Comparison of ENCODE assay signal across 16 cellular contexts in the genomic region with DNA sequence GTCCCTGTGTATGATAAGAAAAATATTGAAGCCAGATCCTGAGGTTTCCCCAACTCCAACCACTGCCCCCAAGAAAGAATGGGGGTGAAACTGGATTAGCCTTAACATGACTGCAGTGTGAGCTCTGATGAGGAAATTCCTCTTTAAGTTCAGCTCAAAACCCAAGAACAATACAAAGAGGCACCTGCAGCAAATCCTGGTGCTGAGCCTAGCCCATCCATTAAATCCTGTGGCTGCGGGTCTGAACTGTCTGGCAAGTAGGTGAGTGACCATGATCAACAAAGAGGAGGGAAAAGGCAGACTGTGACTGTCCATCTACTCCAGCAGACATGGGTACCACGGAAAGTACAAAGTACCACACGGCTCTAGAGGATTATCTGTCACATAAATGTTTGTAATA.
DNase-seq lines count a peak whose midpoint lies in the region; ATAC-seq and TF ChIP-seq lines count a peak whose summit lies in the region.
"Had no signal": no experiment of that assay in that cellular context is flagged by ENCODE, and none has a peak within 500 bp of the region (broad histone marks: within the 10 kb centered on the region; RNA-seq: fewer than 3 reads in every experiment).

No MANE protein-coding gene starts in this region.

- H3K9me3 Mint-ChIP-seq in activated naive CD8-positive, alpha-beta T cell (ENCODE audit: low read depth): no peaks in the 10 kb centered on the region
- no peaks in the 10 kb centered on the region for H3K9me3 Mint-ChIP-seq in activated naive CD8-positive, alpha-beta T cell treated with anti-CD3 and anti-CD28 coated beads for 36 hours
- no peaks in the 10 kb centered on the region for H3K9me3 Mint-ChIP-seq in central memory CD8-positive, alpha-beta T cell
- no peaks in the 10 kb centered on the region for H3K9me3 Mint-ChIP-seq in natural killer cell treated with Interleukin-12 subunit alpha and Interleukin-12 subunit beta and Interleukin-15 and Interleukin-18, amount 100 ng/mL, for 72 hours
- H3K9me3 Mint-ChIP-seq in stimulated activated naive B cell treated with anti-CD40 and anti-IgM and Interleukin-4, amounts not matched to agents 10 μg/mL and 1 μg/mL and 100 μg/mL, for 72 hours: peaks cover 0 to 3% of the 10 kb centered on the region in 2 donors
- H3K9me3 Mint-ChIP-seq: H9 had no signal

- H3K27me3 Mint-ChIP-seq in activated naive CD8-positive, alpha-beta T cell: no peaks in the 10 kb centered on the region
- no peaks in the 10 kb centered on the region for H3K27me3 Mint-ChIP-seq in activated naive CD8-positive, alpha-beta T cell treated with anti-CD3 and anti-CD28 coated beads for 36 hours
- H3K27me3 Mint-ChIP-seq in central memory CD8-positive, alpha-beta T cell: no peaks in the 10 kb centered on the region
- no peaks in the 10 kb centered on the region for H3K27me3 Mint-ChIP-seq in natural killer cell treated with Interleukin-12 subunit alpha and Interleukin-12 subunit beta and Interleukin-15 and Interleukin-18, amount 100 ng/mL, for 72 hours
- H3K27me3 Mint-ChIP-seq in stimulated activated naive B cell treated with anti-CD40 and anti-IgM and Interleukin-4, amounts not matched to agents 10 μg/mL and 1 μg/mL and 100 μg/mL, for 72 hours: no peaks in the 10 kb centered on the region

- peak overlapping the region; percentile 34 for H3K27ac Mint-ChIP-seq in activated naive CD8-positive, alpha-beta T cell
- H3K27ac Mint-ChIP-seq in activated naive CD8-positive, alpha-beta T cell treated with anti-CD3 and anti-CD28 coated beads for 36 hours: no peak overlapping the region
- H3K27ac Mint-ChIP-seq in central memory CD8-positive, alpha-beta T cell (ENCODE audit: low read depth): peak overlapping the region; percentile 46
- H3K27ac Mint-ChIP-seq in natural killer cell treated with Interleukin-12 subunit alpha and Interleukin-12 subunit beta and Interleukin-15 and Interleukin-18, amount 100 ng/mL, for 72 hours: no peak overlapping the region
- H3K27ac Mint-ChIP-seq in stimulated activated naive B cell treated with anti-CD40 and anti-IgM and Interleukin-4, amounts not matched to agents 10 μg/mL and 1 μg/mL and 100 μg/mL, for 72 hours: peak overlapping the region; percentile 84

- peaks cover 86% of the 10 kb centered on the region for H3K4me1 Mint-ChIP-seq in activated naive CD8-positive, alpha-beta T cell (ENCODE audit: low read depth)
- peaks cover 71% of the 10 kb centered on the region for H3K4me1 Mint-ChIP-seq in activated naive CD8-positive, alpha-beta T cell treated with anti-CD3 and anti-CD28 coated beads for 36 hours
- H3K4me1 Mint-ChIP-seq in central memory CD8-positive, alpha-beta T cell: peaks cover 76% of the 10 kb centered on the region
- H3K4me1 Mint-ChIP-seq in natural killer cell treated with Interleukin-12 subunit alpha and Interleukin-12 subunit beta and Interleukin-15 and Interleukin-18, amount 100 ng/mL, for 72 hours (ENCODE audit: low read depth in 2 of 2): peaks cover 72 to 73% of the 10 kb centered on the region in 2 donors
- peaks cover 57 to 74% of the 10 kb centered on the region in 2 donors for H3K4me1 Mint-ChIP-seq in stimulated activated naive B cell treated with anti-CD40 and anti-IgM and Interleukin-4, amounts not matched to agents 10 μg/mL and 1 μg/mL and 100 μg/mL, for 72 hours

- no peak overlapping the region for H3K4me3 Mint-ChIP-seq in activated naive CD8-positive, alpha-beta T cell
- H3K4me3 Mint-ChIP-seq in activated naive CD8-positive, alpha-beta T cell treated with anti-CD3 and anti-CD28 coated beads for 36 hours: no peak overlapping the region
- H3K4me3 Mint-ChIP-seq in central memory CD8-positive, alpha-beta T cell: peak overlapping the region; percentile 54
- peak overlapping the region; percentile 25 for H3K4me3 Mint-ChIP-seq in natural killer cell treated with Interleukin-12 subunit alpha and Interleukin-12 subunit beta and Interleukin-15 and Interleukin-18, amount 100 ng/mL, for 72 hours
- peak overlapping the region in 1 of 2 donors; percentile 5 for H3K4me3 Mint-ChIP-seq in stimulated activated naive B cell treated with anti-CD40 and anti-IgM and Interleukin-4, amounts not matched to agents 10 μg/mL and 1 μg/mL and 100 μg/mL, for 72 hours
- H3K4me3 Mint-ChIP-seq: H9 had no signal

- no peak for ATAC-seq in central memory CD8-positive, alpha-beta T cell (replicated peaks; ENCODE audit: extremely low read depth, poor library complexity, severe bottlenecking)
- ATAC-seq in natural killer cell treated with Interleukin-12 subunit alpha and Interleukin-12 subunit beta and Interleukin-15 and Interleukin-18, amount 100 ng/mL, for 72 hours: no peak
- no peak for ATAC-seq in stimulated activated naive B cell treated with anti-CD40 and anti-IgM and Interleukin-4, amounts not matched to agents 10 μg/mL and 1 μg/mL and 100 μg/mL, for 72 hours (replicated peaks)
- ATAC-seq in SK-N-SH treated with all-trans-retinoic acid at 6 μM for 48 hours: no peak

- DNase-seq in activated naive CD8-positive, alpha-beta T cell treated with anti-CD3 and anti-CD28 coated beads for 36 hours: no peak
- no peak for DNase-seq in central memory CD8-positive, alpha-beta T cell (ENCODE audit: low spot score in 2 of 2)
- no peak for DNase-seq in natural killer cell treated with Interleukin-12 subunit alpha and Interleukin-12 subunit beta and Interleukin-15 and Interleukin-18, amount 100 ng/mL, for 72 hours (ENCODE audit: low spot score)
- DNase-seq in stimulated activated naive B cell treated with anti-CD40 and anti-IgM and Interleukin-4, amounts not matched to agents 10 μg/mL and 1 μg/mL and 100 μg/mL, for 72 hours: no peak
- DNase-seq in islet precursor cell: no peak
- no peak for DNase-seq in HT-29 (ENCODE audit: low spot score)
- DNase-seq: COR-L47, H9, NCI-H187 treated with DMSO at 0.1 percent for 48 hours, NCI-H2171, NCI-H446, NCI-H774, PC-9, SJCRH30 had no signal

- no peaks in the 10 kb centered on the region for H3K36me3 Mint-ChIP-seq in activated naive CD8-positive, alpha-beta T cell
- H3K36me3 Mint-ChIP-seq in activated naive CD8-positive, alpha-beta T cell treated with anti-CD3 and anti-CD28 coated beads for 36 hours: peaks cover 5% of the 10 kb centered on the region
- H3K36me3 Mint-ChIP-seq in central memory CD8-positive, alpha-beta T cell (ENCODE audit: insufficient read depth): peaks cover 8% of the 10 kb centered on the region
- no peaks in the 10 kb centered on the region for H3K36me3 Mint-ChIP-seq in natural killer cell treated with Interleukin-12 subunit alpha and Interleukin-12 subunit beta and Interleukin-15 and Interleukin-18, amount 100 ng/mL, for 72 hours
- peaks cover 26% of the 10 kb centered on the region in 2 donors for H3K36me3 Mint-ChIP-seq in stimulated activated naive B cell treated with anti-CD40 and anti-IgM and Interleukin-4, amounts not matched to agents 10 μg/mL and 1 μg/mL and 100 μg/mL, for 72 hours

TF ChIP-seq in SK-N-SH treated with all-trans-retinoic acid at 6 μM for 48 hours, 23 proteins besides CTCF, POLR2A, EP300 and RAD21:
- no peak for TF ChIP-seq OSR1 (CRISPR knock-in tag; IDR thresholded peaks at IDR 0.05)
- no peak for TF ChIP-seq PPARA (CRISPR knock-in tag; IDR thresholded peaks at IDR 0.05; ENCODE audit: borderline replicate concordance)
- TF ChIP-seq ARNTL (CRISPR knock-in tag; IDR thresholded peaks at IDR 0.05; ENCODE audit: borderline replicate concordance, low read depth): no peak
- no peak for TF ChIP-seq RARB (CRISPR knock-in tag; IDR thresholded peaks at IDR 0.05)

Comparison
In these comparisons a context has a peak if more than half of its experiments do, and no peak if none do; other contexts are left out.
1. H3K27ac Mint-ChIP-seq: peak in activated naive CD8-positive, alpha-beta T cell (single experiment), central memory CD8-positive, alpha-beta T cell (single experiment) and stimulated activated naive B cell treated with anti-CD40 and anti-IgM and Interleukin-4, amounts not matched to agents 10 μg/mL and 1 μg/mL and 100 μg/mL, for 72 hours (single experiment); none in activated naive CD8-positive, alpha-beta T cell treated with anti-CD3 and anti-CD28 coated beads for 36 hours (single experiment) and natural killer cell treated with Interleukin-12 subunit alpha and Interleukin-12 subunit beta and Interleukin-15 and Interleukin-18, amount 100 ng/mL, for 72 hours (0 of 2).
2. H3K4me3 Mint-ChIP-seq: peak in central memory CD8-positive, alpha-beta T cell (single experiment) and natural killer cell treated with Interleukin-12 subunit alpha and Interleukin-12 subunit beta and Interleukin-15 and Interleukin-18, amount 100 ng/mL, for 72 hours (single experiment); none in activated naive CD8-positive, alpha-beta T cell (single experiment) and activated naive CD8-positive, alpha-beta T cell treated with anti-CD3 and anti-CD28 coated beads for 36 hours (single experiment).